ENCODE assay signal across 18 cellular contexts in the genomic region with DNA sequence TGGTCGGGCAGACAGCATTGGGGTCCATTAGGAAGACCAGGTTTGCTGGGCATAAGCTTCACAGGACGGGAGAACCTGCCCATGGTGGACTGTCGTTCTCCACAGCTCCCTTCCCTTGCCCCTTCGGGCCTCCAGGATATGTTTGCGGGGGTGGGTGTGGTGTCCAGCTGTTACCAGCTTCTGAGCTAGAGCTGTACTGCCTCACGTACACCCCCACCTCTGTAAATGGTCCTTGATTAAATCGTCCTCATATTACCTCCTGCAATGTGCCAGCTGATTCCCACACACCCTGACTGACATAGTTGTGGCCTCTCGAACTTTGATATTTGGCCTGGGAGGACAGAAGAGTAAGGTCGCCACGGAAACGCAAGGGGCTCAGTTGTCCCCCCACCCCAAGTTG. TPM values are rescaled to one million over a fixed set of nuclear protein-coding genes. Genes with fewer than 3 reads are reported as not detected.
DNase-seq lines count a peak whose midpoint lies in the region; TF ChIP-seq lines count a peak whose summit lies in the region.
"Had no signal": no experiment of that assay in that cellular context is flagged by ENCODE, and none has a peak within 500 bp of the region (broad histone marks: within the 10 kb centered on the region; RNA-seq: fewer than 3 reads in every experiment).

No MANE protein-coding gene starts in this region.

- intact Hi-C loops in prostate gland (cut with DNase I) = no loop called here

- no peak for TF ChIP-seq POLR2A in prostate gland (IDR thresholded peaks at IDR 0.05)

- H3K27me3 ChIP-seq in brain microvascular endothelial cell (replicated peaks) (peaks cover 34% of the 10 kb centered on the region), liver (ENCODE audit: control insufficient read depth in 4 of 4, insufficient read depth in 4 of 4, low read length in 3 of 4) (no peaks in the 10 kb centered on the region), rectal smooth muscle tissue (ENCODE audit: control insufficient read depth, insufficient read depth, low read length) (no peaks in the 10 kb centered on the region), prostate gland (replicated peaks; ENCODE audit: insufficient read depth) (no peaks in the 10 kb centered on the region)
- H3K27me3 ChIP-seq: BLaER1 treated with 17β-estradiol and CSF1 and Interleukin-3, amounts not matched to agents 10 nM and 100 nM had no signal

- H3K36me3 Mint-ChIP-seq in type B pancreatic cell = no peaks in the 10 kb centered on the region

- in situ Hi-C loops in brain microvascular endothelial cell (cut with HindIII; ENCODE audit: low pct_ligation_motif_present, low sequenced_read_pairs) = no loop called here

- H3K36me3 ChIP-seq in brain microvascular endothelial cell (replicated peaks) (no peaks in the 10 kb centered on the region), liver (ENCODE audit: control insufficient read depth in 4 of 4, insufficient read depth in 3 of 4, low read depth in 1 of 4, low read length in 3 of 4) (no peaks in the 10 kb centered on the region), rectal smooth muscle tissue (ENCODE audit: control insufficient read depth, insufficient read depth, low read length) (no peaks in the 10 kb centered on the region), prostate gland (no peaks in the 10 kb centered on the region)
- H3K36me3 ChIP-seq: BLaER1 treated with 17β-estradiol and CSF1 and Interleukin-3, amounts not matched to agents 10 nM and 100 nM had no signal

- H3K4me1 ChIP-seq in liver (ENCODE audit: control insufficient read depth in 4 of 4, insufficient read depth in 4 of 4, low read length in 3 of 4) = peaks cover 2 to 29% (median 20%) of the 10 kb centered on the region in 4 donors
- H3K4me1 ChIP-seq in rectal smooth muscle tissue (ENCODE audit: control insufficient read depth, insufficient read depth, low read length) = no peaks in the 10 kb centered on the region
- peaks cover 6% of the 10 kb centered on the region for H3K4me1 ChIP-seq in prostate gland (replicated peaks)
- H3K4me1 ChIP-seq: A549 had no signal

- H3K9me3 Mint-ChIP-seq in type B pancreatic cell = no peaks in the 10 kb centered on the region

- H3K4me1 Mint-ChIP-seq in type B pancreatic cell (ENCODE audit: unreplicated experiment) = peaks cover 3% of the 10 kb centered on the region

- H3K4me3 ChIP-seq in brain microvascular endothelial cell (ENCODE audit: low read depth, low read length) (no peak overlapping the region), liver (ENCODE audit: low read depth in 1 of 3, low read length in 3 of 3) (no peak overlapping the region), rectal smooth muscle tissue (ENCODE audit: low read length) (no peak overlapping the region), prostate gland (no peak overlapping the region)
- H3K4me3 ChIP-seq: A549; BLaER1 treated with 17β-estradiol and CSF1 and Interleukin-3, amounts not matched to agents 10 nM and 100 nM had no signal

- no peak overlapping the region for H3K4me3 Mint-ChIP-seq in type B pancreatic cell

- no peaks in the 10 kb centered on the region for H3K27me3 Mint-ChIP-seq in type B pancreatic cell

- H3K9ac ChIP-seq in liver (ENCODE audit: low read depth in 1 of 2, low read length in 2 of 2) = no peak overlapping the region
- H3K9ac ChIP-seq in rectal smooth muscle tissue (ENCODE audit: low read length) = no peak overlapping the region
- H3K9ac ChIP-seq: BLaER1 treated with 17β-estradiol and CSF1 and Interleukin-3, amounts not matched to agents 10 nM and 100 nM had no signal

- 53% methylated on average over 11 of the region's 11 CpGs for WGBS in liver
- WGBS in prostate gland = 70% methylated on average over 11 of the region's 11 CpGs

- no peak for TF ChIP-seq RAD21 in liver (IDR thresholded peaks at IDR 0.05)

- H3K27ac ChIP-seq in C4-2B (peak overlapping the region; percentile 60), brain microvascular endothelial cell (peak overlapping the region; percentile 14), liver (ENCODE audit: low read depth in 1 of 2, low read length in 2 of 2) (peak overlapping the region; percentile 27 to 53), rectal smooth muscle tissue (ENCODE audit: low read depth, low read length) (peak overlapping the region; percentile 34), prostate gland (peak overlapping the region in 1 of 2 donors; percentile 58)
- H3K27ac ChIP-seq: A549; BLaER1 treated with 17β-estradiol and CSF1 and Interleukin-3, amounts not matched to agents 10 nM and 100 nM had no signal

- DNase-seq in brain microvascular endothelial cell (no peak), NCI-H1436 (lab: John Stamatoyannopoulos, UW) (no peak), prostate gland (ENCODE audit: low spot score) (no peak), type B pancreatic cell (ENCODE audit: extremely low spot score, unreplicated experiment) (no peak)
- no peak for DNase-seq in activated CD4-positive, alpha-beta T cell treated with anti-CD3 and anti-CD28 coated beads, Interleukin-2, amount 50 U/mL, for 48 hours
- DNase-seq: GOT3; KG1; NCI-H2107; NCI-H2227 treated with DMSO at 0.1 percent for 48 hours; NCI-H526 treated with DMSO at 0.1 percent for 48 hours; NK-92 treated with Interleukin-12 subunit alpha and Interleukin-12 subunit beta, amount 100 ng/mL, for 24 hours; SHP77 had no signal

- no peaks in the 10 kb centered on the region for H3K9me3 ChIP-seq in liver (ENCODE audit: control insufficient read depth in 4 of 4, low read length in 3 of 4)
- no peaks in the 10 kb centered on the region for H3K9me3 ChIP-seq in prostate gland
- H3K9me3 ChIP-seq: A549; BLaER1 treated with 17β-estradiol and CSF1 and Interleukin-3, amounts not matched to agents 10 nM and 100 nM had no signal

- TF ChIP-seq CTCF in C4-2B (conservative IDR thresholded peaks at IDR 0.05) = no peak
- TF ChIP-seq CTCF in brain microvascular endothelial cell (IDR thresholded peaks at IDR 0.05; ENCODE audit: low read depth, low read length, missing control alignments) = no peak
- TF ChIP-seq CTCF in liver (IDR thresholded peaks at IDR 0.05; ENCODE audit: low read depth, low read length, missing input control) = no peak
- no peak for TF ChIP-seq CTCF in prostate gland (IDR thresholded peaks at IDR 0.05)
- TF ChIP-seq CTCF in type B pancreatic cell (conservative IDR thresholded peaks at IDR 0.05) = no peak

- no peak overlapping the region for H3K27ac Mint-ChIP-seq in type B pancreatic cell

TF ChIP-seq in liver, 16 proteins besides CTCF, POLR2A, EP300 and RAD21:
- TF ChIP-seq RXRA (IDR thresholded peaks at IDR 0.05) = peak; percentile 36 to 76
- peak; percentile 68 to 90 for TF ChIP-seq HNF4A (conservative IDR thresholded peaks at IDR 0.05)
- TF ChIP-seq, protein P1, sequence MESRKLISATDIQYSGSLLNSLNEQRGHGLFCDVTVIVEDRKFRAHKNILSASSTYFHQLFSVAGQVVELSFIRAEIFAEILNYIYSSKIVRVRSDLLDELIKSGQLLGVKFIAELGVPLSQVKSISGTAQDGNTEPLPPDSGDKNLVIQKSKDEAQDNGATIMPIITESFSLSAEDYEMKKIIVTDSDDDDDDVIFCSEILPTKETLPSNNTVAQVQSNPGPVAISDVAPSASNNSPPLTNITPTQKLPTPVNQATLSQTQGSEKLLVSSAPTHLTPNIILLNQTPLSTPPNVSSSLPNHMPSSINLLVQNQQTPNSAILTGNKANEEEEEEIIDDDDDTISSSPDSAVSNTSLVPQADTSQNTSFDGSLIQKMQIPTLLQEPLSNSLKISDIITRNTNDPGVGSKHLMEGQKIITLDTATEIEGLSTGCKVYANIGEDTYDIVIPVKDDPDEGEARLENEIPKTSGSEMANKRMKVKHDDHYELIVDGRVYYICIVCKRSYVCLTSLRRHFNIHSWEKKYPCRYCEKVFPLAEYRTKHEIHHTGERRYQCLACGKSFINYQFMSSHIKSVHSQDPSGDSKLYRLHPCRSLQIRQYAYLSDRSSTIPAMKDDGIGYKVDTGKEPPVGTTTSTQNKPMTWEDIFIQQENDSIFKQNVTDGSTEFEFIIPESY (IDR thresholded peaks at IDR 0.05) = no peak
- no peak for TF ChIP-seq EGR1 (IDR thresholded peaks at IDR 0.05; ENCODE audit: low read depth in 2 of 2)

RNA-seq across cellular contexts. Expression of a gene that starts 16.2 kb away (rescaled TPM):
- total RNA-seq in liver (10 to 100 TPM; 16.4 to 35.6 TPM), prostate gland (10 to 100 TPM; 32.7 to 88.8 TPM), type B pancreatic cell (ENCODE audit: low replicate concordance) (61.2 and 71.6 TPM in 2 replicates)
- polyA plus RNA-seq in liver = 10 to 100 TPM in 1 of 2 donors, 1 to 10 TPM in 1; 7.4 to 20.2 TPM

RNA-seq across cellular contexts. Expression of a gene that starts 18.8 kb away (rescaled TPM):
- under 1 TPM; 0.33 to 0.42 TPM for total RNA-seq in liver
- polyA plus RNA-seq in liver = under 1 TPM; 0.22 to 0.56 TPM
- 10 to 100 TPM in 1 of 2 donors, 1 to 10 TPM in 1; 4.1 to 12.7 TPM for total RNA-seq in prostate gland
- 6.8 and 18.4 TPM in 2 replicates for total RNA-seq in type B pancreatic cell (ENCODE audit: low replicate concordance)

RNA-seq across cellular contexts. Expression of a gene that starts 22.3 kb away (rescaled TPM):
- total RNA-seq in liver = under 1 TPM in 1 of 2 donors, not detected in 1; 0.09 TPM
- polyA plus RNA-seq in liver = not detected
- 1 to 10 TPM in 1 of 2 donors, under 1 TPM in 1; 0.68 to 3.6 TPM for total RNA-seq in prostate gland
- 0.93 and 1.5 TPM in 2 replicates for total RNA-seq in type B pancreatic cell (ENCODE audit: low replicate concordance)
- total RNA-seq: Daoy had no signal
